9 cellular contexts compared by ENCODE assay signal in genomic region chr10:63707254-63707910, GRCh38.
DNase-seq lines count a peak whose midpoint lies in the region; ATAC-seq and TF ChIP-seq lines count a peak whose summit lies in the region.
"Had no signal": no experiment of that assay in that cellular context is flagged by ENCODE, and none has a peak within 500 bp of the region (broad histone marks: within the 10 kb centered on the region; RNA-seq: fewer than 3 reads in every experiment).

No MANE protein-coding gene starts in this region.

- TF ChIP-seq CTCF in astrocyte of the spinal cord (IDR thresholded peaks at IDR 0.05; ENCODE audit: low read depth, low read length) (no peak), liver (IDR thresholded peaks at IDR 0.05; ENCODE audit: low read depth, low read length, missing input control) (no peak)

- peaks cover 4% of the 10 kb centered on the region for H3K36me3 Mint-ChIP-seq in activated CD8-positive, alpha-beta memory T cell treated with anti-CD3 and anti-CD28 coated beads, Interleukin-2, amount 10 ng/mL, durations not matched to agents 7 days and 5 days

- ATAC-seq in activated CD8-positive, alpha-beta memory T cell treated with anti-CD3 and anti-CD28 coated beads, Interleukin-2, amount 10 ng/mL, durations not matched to agents 7 days and 5 days, result peak; percentile 94
- peak; percentile 82 for ATAC-seq in HG02678 (IDR thresholded peaks at IDR 0.05; ENCODE audit: unreplicated experiment)

- DNase-seq in activated CD8-positive, alpha-beta memory T cell treated with anti-CD3 and anti-CD28 coated beads, Interleukin-2, amount 10 ng/mL, durations not matched to agents 7 days and 5 days, result peak; percentile 50
- DNase-seq in activated CD8-positive, alpha-beta memory T cell treated with anti-CD3 and anti-CD28 coated beads, Interleukin-2, amount 50 U/mL, for 48 hours, result no peak
- peak; percentile 39 for DNase-seq in NCI-H2196 (lab: John Stamatoyannopoulos, UW; ENCODE audit: unreplicated experiment)
- peak; percentile 99 for DNase-seq in astrocyte of the spinal cord (ENCODE audit: low read depth, low spot score)
- no peak for DNase-seq in NCI-H128 (lab: John Stamatoyannopoulos, UW; ENCODE audit: unreplicated experiment)
- DNase-seq in epidermal melanocyte (ENCODE audit: insufficient read length, low spot score), result no peak

- peak overlapping the region; percentile 0 for H3K27ac Mint-ChIP-seq in activated CD8-positive, alpha-beta memory T cell treated with anti-CD3 and anti-CD28 coated beads, Interleukin-2, amount 10 ng/mL, durations not matched to agents 7 days and 5 days

- in situ Hi-C loops in astrocyte of the spinal cord (cut with HindIII; ENCODE audit: low sequenced_read_pairs), result no loop called here

- H3K4me1 Mint-ChIP-seq in activated CD8-positive, alpha-beta memory T cell treated with anti-CD3 and anti-CD28 coated beads, Interleukin-2, amount 10 ng/mL, durations not matched to agents 7 days and 5 days, result peaks cover 23% of the 10 kb centered on the region
- H3K4me1 Mint-ChIP-seq: central memory CD8-positive, alpha-beta T cell had no signal

- H3K9ac ChIP-seq in liver (ENCODE audit: low read depth in 1 of 2, low read length in 2 of 2), result no peak overlapping the region

- H3K4me3 ChIP-seq in astrocyte of the spinal cord (ENCODE audit: low read depth, low read length), result no peak overlapping the region
- H3K4me3 ChIP-seq in liver (ENCODE audit: low read depth in 1 of 3, low read length in 3 of 3), result no peak overlapping the region

- peak; percentile 6 to 12 for TF ChIP-seq RAD21 in liver (IDR thresholded peaks at IDR 0.05)

- H3K36me3 ChIP-seq in liver (ENCODE audit: control insufficient read depth in 4 of 4, insufficient read depth in 3 of 4, low read depth in 1 of 4, low read length in 3 of 4), result no peaks in the 10 kb centered on the region

- no peaks in the 10 kb centered on the region for H3K27me3 Mint-ChIP-seq in activated CD8-positive, alpha-beta memory T cell treated with anti-CD3 and anti-CD28 coated beads, Interleukin-2, amount 10 ng/mL, durations not matched to agents 7 days and 5 days
- H3K27me3 Mint-ChIP-seq: central memory CD8-positive, alpha-beta T cell had no signal

- H3K27me3 ChIP-seq in liver (ENCODE audit: control insufficient read depth in 4 of 4, insufficient read depth in 4 of 4, low read length in 3 of 4), result no peaks in the 10 kb centered on the region

- H3K4me3 Mint-ChIP-seq in activated CD8-positive, alpha-beta memory T cell treated with anti-CD3 and anti-CD28 coated beads, Interleukin-2, amount 10 ng/mL, durations not matched to agents 7 days and 5 days, result no peak overlapping the region
- H3K4me3 Mint-ChIP-seq: central memory CD8-positive, alpha-beta T cell had no signal

- H3K9me3 ChIP-seq in liver (ENCODE audit: control insufficient read depth in 4 of 4, low read length in 3 of 4), result no peaks in the 10 kb centered on the region

- peak overlapping the region; percentile 5 to 31 for H3K27ac ChIP-seq in liver (ENCODE audit: low read depth in 1 of 2, low read length in 2 of 2)

- WGBS in liver, result 53% methylated on average over 1 of the region's 1 CpG

- CTCF ChIA-PET in activated CD8-positive, alpha-beta memory T cell treated with anti-CD3 and anti-CD28 coated beads, Interleukin-2, amount 10 ng/mL, durations not matched to agents 7 days and 5 days (lab: Charles Lee), result interaction anchor here (0.8 to 2.3 kb wide), 5 partner anchors 13 to 541 kb away, joined by 3 to 8 read pairs (median 6); no protein-coding TSS in a partner anchor

- H3K9me3 Mint-ChIP-seq in activated CD8-positive, alpha-beta memory T cell treated with anti-CD3 and anti-CD28 coated beads, Interleukin-2, amount 10 ng/mL, durations not matched to agents 7 days and 5 days (ENCODE audit: low read depth), result no peaks in the 10 kb centered on the region
- H3K9me3 Mint-ChIP-seq: central memory CD8-positive, alpha-beta T cell had no signal

- H3K4me1 ChIP-seq in liver (ENCODE audit: control insufficient read depth in 4 of 4, insufficient read depth in 4 of 4, low read length in 3 of 4), result peaks cover 10 to 36% (median 30%) of the 10 kb centered on the region in 4 donors

TF ChIP-seq in liver, 16 proteins besides CTCF, POLR2A, EP300 and RAD21:
- TF ChIP-seq GABPA (IDR thresholded peaks at IDR 0.05 in 1 of 2, conservative IDR thresholded peaks at IDR 0.05 in 1 of 2) (no peak), SP1 (IDR thresholded peaks at IDR 0.05) (peak; percentile 15), MAX (IDR thresholded peaks at IDR 0.05) (peak; percentile 27), JUND (IDR thresholded peaks at IDR 0.05) (peak; percentile 91 to 98)

Comparison
In these comparisons a context has a peak if more than half of its experiments do, and no peak if none do; other contexts are left out.
1. DNase-seq: peak in activated CD8-positive, alpha-beta memory T cell treated with anti-CD3 and anti-CD28 coated beads, Interleukin-2, amount 10 ng/mL, durations not matched to agents 7 days and 5 days (single experiment), NCI-H2196 (single experiment) and astrocyte of the spinal cord (single experiment); none in activated CD8-positive, alpha-beta memory T cell treated with anti-CD3 and anti-CD28 coated beads, Interleukin-2, amount 50 U/mL, for 48 hours (single experiment), NCI-H128 (single experiment) and epidermal melanocyte (single experiment).